In genomic region chr1:65235867-65236805, GRCh38 we compare ENCODE assay signal across 9 cellular contexts.
DNase-seq lines count a peak whose midpoint lies in the region; ATAC-seq, FAIRE-seq and TF ChIP-seq lines count a peak whose summit lies in the region.
"Had no signal": no experiment of that assay in that cellular context is flagged by ENCODE, and none has a peak within 500 bp of the region (broad histone marks: within the 10 kb centered on the region; RNA-seq: fewer than 3 reads in every experiment).

No MANE protein-coding gene starts in this region.

- ATAC-seq in upper lobe of right lung (peak; percentile 54), GM19463 (IDR thresholded peaks at IDR 0.05; ENCODE audit: unreplicated experiment) (no peak)

- no peaks in the 10 kb centered on the region for H3K9me2 ChIP-seq in MM.1S (replicated peaks; ENCODE audit: insufficient read depth, low read length)

- H3K4me2 ChIP-seq in MM.1S (ENCODE audit: low read depth, low read length): no peak overlapping the region

- 0 out of 2 replicates have a peak, but pooled peaks cover under 1% of the 10 kb centered on the region for H3K4me1 ChIP-seq in MM.1S (ENCODE audit: low read length)
- H3K4me1 ChIP-seq in upper lobe of right lung: no peaks in the 10 kb centered on the region

- no peaks in the 10 kb centered on the region for H3K27me3 ChIP-seq in MM.1S (replicated peaks; ENCODE audit: insufficient read depth, low read length)
- no peaks in the 10 kb centered on the region for H3K27me3 ChIP-seq in upper lobe of right lung
- H3K27me3 ChIP-seq: neutrophil had no signal

- H3F3A ChIP-seq in MM.1S (ENCODE audit: insufficient read depth, low read length): no peaks in the 10 kb centered on the region

- no peaks in the 10 kb centered on the region for H4K20me1 ChIP-seq in MM.1S (ENCODE audit: insufficient read depth, low read length)

- H3K4me3 ChIP-seq in MM.1S (ENCODE audit: low read length) (no peak overlapping the region), upper lobe of right lung (no peak overlapping the region)

- FAIRE-seq in frontal cortex (lab: Jason Lieb, UNC): peak; percentile 96

- H2AFZ ChIP-seq in MM.1S (ENCODE audit: low read length): no peak overlapping the region

- no peaks in the 10 kb centered on the region for H3K36me3 ChIP-seq in MM.1S (replicated peaks; ENCODE audit: insufficient read depth, low read length)
- no peaks in the 10 kb centered on the region for H3K36me3 ChIP-seq in upper lobe of right lung
- H3K36me3 ChIP-seq: neutrophil had no signal

- H3K9ac ChIP-seq in MM.1S (ENCODE audit: low read length): no peak overlapping the region

- intact Hi-C loops in upper lobe of right lung (cut with DNase I): loop anchor here (10.0 kb wide), 1 partner anchor 449 kb away; no protein-coding TSS in a partner anchor

- H3K79me2 ChIP-seq in MM.1S (ENCODE audit: low read length): no peaks in the 10 kb centered on the region

- H3K9me3 ChIP-seq in MM.1S (replicated peaks; ENCODE audit: insufficient read depth, low read length): no peaks in the 10 kb centered on the region
- H3K9me3 ChIP-seq in upper lobe of right lung: no peaks in the 10 kb centered on the region
- H3K9me3 ChIP-seq: neutrophil had no signal

- TF ChIP-seq CTCF in MM.1S (IDR thresholded peaks at IDR 0.05; ENCODE audit: low read length) (peak; percentile 70), upper lobe of right lung (IDR thresholded peaks at IDR 0.05) (peak; percentile 73)

- no peak overlapping the region for H3K27ac ChIP-seq in MM.1S (ENCODE audit: low read length)
- H3K27ac ChIP-seq in upper lobe of right lung: no peak overlapping the region
- H3K27ac ChIP-seq: neutrophil had no signal

- in situ Hi-C loops in SK-MEL-5 (cut with HindIII; ENCODE audit: low pct_unique_long_range_greater_than_20kb, low sequenced_read_pairs): no loop called here

- DNase-seq in EH (ENCODE audit: low read depth) (peak; percentile 69), MM.1S (peak; percentile 61), SK-MEL-5 (ENCODE audit: low read depth, low spot score) (peak; percentile 72), frontal cortex (ENCODE audit: low spot score in 2 of 2) (no peak), upper lobe of right lung (no peak)
- DNase-seq in activated CD4-positive, alpha-beta T cell treated with anti-CD3 and anti-CD28 coated beads, Interleukin-2, amount 50 U/mL, for 4 hours: no peak
- DNase-seq in activated CD8-positive, alpha-beta memory T cell treated with anti-CD3 and anti-CD28 coated beads, Interleukin-2, amount 50 U/mL, for 4 hours: no peak

Comparison
In these comparisons a context has a peak if more than half of its experiments do, and no peak if none do; other contexts are left out.
1. DNase-seq: peak in EH (single experiment), MM.1S (single experiment) and SK-MEL-5 (single experiment); none in frontal cortex (0 of 2), upper lobe of right lung (single experiment), activated CD4-positive, alpha-beta T cell treated with anti-CD3 and anti-CD28 coated beads, Interleukin-2, amount 50 U/mL, for 4 hours (0 of 2) and activated CD8-positive, alpha-beta memory T cell treated with anti-CD3 and anti-CD28 coated beads, Interleukin-2, amount 50 U/mL, for 4 hours (single experiment).